1 cellular context compared by ENCODE assay signal in genomic region chr6:113146878-113147277, GRCh38.
TF ChIP-seq lines count a peak whose summit lies in the region.

No MANE protein-coding gene starts in this region.

TF ChIP-seq in H1, 55 proteins besides CTCF, POLR2A, EP300 and RAD21 (continued from another document):
- TF ChIP-seq GTF2F1 (IDR thresholded peaks at IDR 0.05; ENCODE audit: borderline replicate concordance, low read depth, low read length): no peak
- TF ChIP-seq ATF2 (IDR thresholded peaks at IDR 0.05; ENCODE audit: low read length): no peak
- TF ChIP-seq BACH1 (IDR thresholded peaks at IDR 0.05; ENCODE audit: low read length): no peak
- TF ChIP-seq SIRT6 (IDR thresholded peaks at IDR 0.05; ENCODE audit: low read length): no peak
